ENCODE assay signal across 1 cellular context in genomic region chr14:74956280-74957072, GRCh38.
TF ChIP-seq lines count a peak whose summit lies in the region.

No MANE protein-coding gene starts in this region.

TF ChIP-seq in IMR-90, 13 proteins besides CTCF, POLR2A, EP300 and RAD21:
- TF ChIP-seq ELK1 (IDR thresholded peaks at IDR 0.05; ENCODE audit: borderline replicate concordance, low read depth, low read length) (no peak), MAZ (IDR thresholded peaks at IDR 0.05; ENCODE audit: borderline replicate concordance, low read depth, low read length) (no peak), RCOR1 (IDR thresholded peaks at IDR 0.05; ENCODE audit: insufficient replicate concordance, low read length) (no peak), FOS (IDR thresholded peaks at IDR 0.05; ENCODE audit: low read depth, low read length) (no peak), RFX5 (IDR thresholded peaks at IDR 0.05; ENCODE audit: low read depth, low read length) (no peak), BHLHE40 (IDR thresholded peaks at IDR 0.05; ENCODE audit: low read depth, low read length) (no peak), MXI1 (IDR thresholded peaks at IDR 0.05; ENCODE audit: borderline replicate concordance, low read depth, low read length) (no peak), CHD1 (IDR thresholded peaks at IDR 0.05; ENCODE audit: low read depth, low read length) (no peak), CEBPB (IDR thresholded peaks at IDR 0.05; ENCODE audit: low read depth, low read length) (no peak)
